Comparison of ENCODE assay signal across 8 cellular contexts in genomic region chr5:147558826-147559225, GRCh38. TPM values are rescaled to one million over a fixed set of nuclear protein-coding genes. Genes with fewer than 3 reads are reported as not detected.
A peak's percentile ranks its signal among the peaks of the same experiment; 100 is the strongest.
DNase-seq lines count a peak whose midpoint lies in the region; ATAC-seq and TF ChIP-seq lines count a peak whose summit lies in the region.

No MANE protein-coding gene starts in this region.

- no peaks in the 10 kb centered on the region for H3K36me3 ChIP-seq in SK-N-SH (replicated peaks in 1 of 2; ENCODE audit: control insufficient read depth in 1 of 2, insufficient read depth in 2 of 2, low read length in 1 of 2)
- no peaks in the 10 kb centered on the region for H3K36me3 ChIP-seq in cardiac muscle cell
- H3K36me3 ChIP-seq in sigmoid colon, result no peaks in the 10 kb centered on the region

- intact Hi-C loops in sigmoid colon (cut with DNase I), result loop anchor here (1.0 to 5.0 kb wide), 4 partner anchors 48 to 334 kb away; partner anchors contain the start of gene DPYSL3

- H3K27ac ChIP-seq in SK-N-SH (ENCODE audit: low read depth in 2 of 2, low read length in 1 of 2) (no peak overlapping the region), cardiac muscle cell (no peak overlapping the region), sigmoid colon (peak overlapping the region; percentile 48 to 92 (median 66))

- POLR2A ChIA-PET in SK-N-SH (lab: Yijun Ruan, JAX), result no interaction called here

- TF ChIP-seq CTCF in SK-N-SH (IDR thresholded peaks at IDR 0.05) (peak; percentile 88), cardiac muscle cell (IDR thresholded peaks at IDR 0.05; ENCODE audit: low read depth, low read length) (peak; percentile 83), sigmoid colon (IDR thresholded peaks at IDR 0.05) (peak; percentile 56 to 77 (median 72))

- CTCF ChIA-PET in SK-N-SH (lab: Yijun Ruan, JAX), result interaction anchor here (0.6 to 6.0 kb wide), 26 partner anchors 9 to 335 kb away, joined by 3 to 76 read pairs (median 4); partner anchors contain the start of genes DPYSL3 and STK32A

- WGBS in SK-N-SH (ENCODE audit: low lambda C conversion rate), result 27% methylated on average over 2 of the region's 2 CpGs
- 36 to 40% methylated on average over 2 of the region's 2 CpGs for WGBS in sigmoid colon, 2 donors

- H4K20me1 ChIP-seq in SK-N-SH (ENCODE audit: insufficient read depth), result no peaks in the 10 kb centered on the region

- TF ChIP-seq POLR2A in sigmoid colon (IDR thresholded peaks at IDR 0.05), result no peak

- H3K4me1 ChIP-seq in SK-N-SH (ENCODE audit: control insufficient read depth in 1 of 2, insufficient read depth in 2 of 2, low read depth in 1 of 2, low read length in 1 of 2) (peaks cover 5 to 13% of the 10 kb centered on the region in 2 experiments; a peak in 2 of 4 replicates), cardiac muscle cell (ENCODE audit: low read depth) (peaks cover 9% of the 10 kb centered on the region), sigmoid colon (peaks cover 0 to 34% (median 31%) of the 10 kb centered on the region in 4 donors)

- ATAC-seq in GM18868 (IDR thresholded peaks at IDR 0.05; ENCODE audit: unreplicated experiment), result peak; percentile 92
- no peak for ATAC-seq in HG03095 (IDR thresholded peaks at IDR 0.05; ENCODE audit: unreplicated experiment)

- no peaks in the 10 kb centered on the region for H3K79me2 ChIP-seq in SK-N-SH (ENCODE audit: insufficient read depth)

- H3K4me3 ChIP-seq in SK-N-SH (ENCODE audit: low read depth in 2 of 2, low read length in 1 of 2) (no peak overlapping the region), cardiac muscle cell (no peak overlapping the region), sigmoid colon (no peak overlapping the region)

- peaks cover 16% of the 10 kb centered on the region for H3F3A ChIP-seq in SK-N-SH (replicated peaks; ENCODE audit: insufficient read depth)

- TF ChIP-seq EP300 in SK-N-SH (IDR thresholded peaks at IDR 0.05; ENCODE audit: borderline replicate concordance in 1 of 2, low read depth in 1 of 2, low read length in 1 of 2), result no peak
- TF ChIP-seq EP300 in sigmoid colon (IDR thresholded peaks at IDR 0.05), result no peak

- H3K9ac ChIP-seq in SK-N-SH, result no peak overlapping the region

- DNase-seq in AG08395 (ENCODE audit: low spot score), result peak; percentile 78
- DNase-seq in NAMALWA (ENCODE audit: low spot score), result peak; percentile 29
- DNase-seq in SK-N-SH, result peak; percentile 66
- peak; percentile 74 to 88 for DNase-seq in cardiac muscle cell (ENCODE audit: low read depth in 1 of 2, low spot score in 1 of 2)
- peak; percentile 85 for DNase-seq in sigmoid colon
- DNase-seq in NK-92 (lab: John Stamatoyannopoulos, UW; ENCODE audit: unreplicated experiment), result no peak

- H3K9me2 ChIP-seq in SK-N-SH, result no peaks in the 10 kb centered on the region

- no peak overlapping the region for H2AFZ ChIP-seq in SK-N-SH (ENCODE audit: low read depth)

- H3K4me2 ChIP-seq in SK-N-SH, result no peak overlapping the region

- peak; percentile 94 for TF ChIP-seq RAD21 in SK-N-SH (IDR thresholded peaks at IDR 0.05; ENCODE audit: low read length)

- H3K9me3 ChIP-seq in SK-N-SH (no peaks in the 10 kb centered on the region), cardiac muscle cell (ENCODE audit: low read depth) (no peaks in the 10 kb centered on the region), sigmoid colon (no peaks in the 10 kb centered on the region)

- no peaks in the 10 kb centered on the region for H3K27me3 ChIP-seq in SK-N-SH (ENCODE audit: insufficient read depth)
- H3K27me3 ChIP-seq in cardiac muscle cell, result no peaks in the 10 kb centered on the region
- no peaks in the 10 kb centered on the region for H3K27me3 ChIP-seq in sigmoid colon

TF ChIP-seq in SK-N-SH, 30 proteins besides CTCF, POLR2A, EP300 and RAD21:
- TF ChIP-seq TAF1 (IDR thresholded peaks at IDR 0.05; ENCODE audit: borderline replicate concordance, low read depth, low read length) (0 out of 2 replicates have a peak, but pooled peaks have one; percentile 36), RXRA (IDR thresholded peaks at IDR 0.05; ENCODE audit: borderline replicate concordance, low read depth) (no peak), MXI1 (IDR thresholded peaks at IDR 0.05; ENCODE audit: low read depth, low read length) (no peak), SMC3 (IDR thresholded peaks at IDR 0.05; ENCODE audit: low read depth, low read length) (peak; percentile 90), GABPA (IDR thresholded peaks at IDR 0.05; ENCODE audit: low read depth) (no peak), EZH2phosphoT487 (IDR thresholded peaks at IDR 0.05; ENCODE audit: borderline replicate concordance, low read depth) (no peak), SIN3A (IDR thresholded peaks at IDR 0.05; ENCODE audit: borderline replicate concordance, low read depth, low read length) (no peak), TCF12 (IDR thresholded peaks at IDR 0.05) (peak; percentile 34; the same call in 1 of the 2 replicates), NFIC (IDR thresholded peaks at IDR 0.05; ENCODE audit: borderline replicate concordance) (peak; percentile 15; the same call in 1 of the 2 replicates), PBX3 (IDR thresholded peaks at IDR 0.05) (no peak), JUND (IDR thresholded peaks at IDR 0.05) (no peak), USF1 (IDR thresholded peaks at IDR 0.05; ENCODE audit: borderline replicate concordance, low read depth) (no peak)
TF ChIP-seq in SK-N-SH: peak in this region for 4.

RNA-seq across cellular contexts. Expression of gene DPYSL3, which starts 49.0 kb away (rescaled TPM):
- polyA plus RNA-seq in SK-N-SH (2012; rRNA removed) (123 and 150 TPM in 2 replicates), cardiac muscle cell (49.4 and 86.3 TPM in 2 replicates), sigmoid colon (10 to 100 TPM in 2 of 3 donors, 1 to 10 TPM in 1; 4.2 to 48.7 (median 20.4) TPM)
- polyA plus RNA-seq in SK-N-SH (2012; cell fraction: cytosol; rRNA removed), result 117 and 131 TPM in 2 replicates
- polyA plus RNA-seq in SK-N-SH (2012; cell fraction: nucleus; rRNA removed), result 176 and 191 TPM in 2 replicates
- total RNA-seq in cardiac muscle cell (129 and 202 TPM in 2 replicates), sigmoid colon (100 to 1,000 TPM; 149 to 343 (median 184) TPM)

Comparison
In these comparisons a context has a peak if more than half of its experiments do, and no peak if none do; other contexts are left out.
1. H3K27ac ChIP-seq: peak in sigmoid colon (4 of 4); none in SK-N-SH (0 of 2) and cardiac muscle cell (single experiment).
2. Peak in every context shown above with its lines, with median percentiles within 50 percentile points of each other: CTCF ChIP-seq.